In genomic region chr6:155129744-155130143, GRCh38 we compare ENCODE assay signal across 18 cellular contexts.
DNase-seq lines count a peak whose midpoint lies in the region; TF ChIP-seq lines count a peak whose summit lies in the region.
"Had no signal": no experiment of that assay in that cellular context is flagged by ENCODE, and none has a peak within 500 bp of the region (broad histone marks: within the 10 kb centered on the region; RNA-seq: fewer than 3 reads in every experiment).

No MANE protein-coding gene starts in this region.

- H2BK20ac ChIP-seq in H9 (ENCODE audit: low read depth, low read length, poor library complexity, severe bottlenecking), result no peak overlapping the region

- H3K4me1 ChIP-seq in H9 (ENCODE audit: insufficient read depth, low read length), result peaks cover 2% of the 10 kb centered on the region; the same call in 1 of the 2 replicates
- no peaks in the 10 kb centered on the region for H3K4me1 ChIP-seq in neural progenitor cell

- no peak overlapping the region for H4K5ac ChIP-seq in H9 (ENCODE audit: insufficient read length, low read depth, low read length)

- H4K8ac ChIP-seq in H9 (replicated peaks; ENCODE audit: insufficient read length, low read depth, low read length), result no peak overlapping the region

- H3K36me3 Mint-ChIP-seq in activated CD4-positive, alpha-beta T cell treated with anti-CD3 and anti-CD28 coated beads, Interleukin-2, amount 10 ng/mL, durations not matched to agents 24 days and 14 days (ENCODE audit: low read depth), result peaks cover 66% of the 10 kb centered on the region
- H3K36me3 Mint-ChIP-seq in H9 (ENCODE audit: insufficient read depth in 1 of 3, low read depth in 3 of 3) (peaks cover 4 to 14% (median 9%) of the 10 kb centered on the region in 3 experiments; a peak in 5 of 7 replicates), neural progenitor cell (peaks cover 21% of the 10 kb centered on the region)
- H3K36me3 Mint-ChIP-seq in activated T-helper 2 cell treated with anti-CD3 and anti-CD28 coated beads, Interferon-gamma antibody, Interleukin-2, Interleukin-4, amounts not matched to agents 10 μg/mL and 5 μg/mL and 100 μg/mL, durations not matched to agents 14 hours and 24 hours and 36 hours (ENCODE audit: low read depth), result peaks cover 65% of the 10 kb centered on the region
- H3K36me3 Mint-ChIP-seq: CD4-positive, alpha-beta memory T cell had no signal

- no peaks in the 10 kb centered on the region for H4K20me1 ChIP-seq in H9 (ENCODE audit: control insufficient read depth, insufficient read depth, insufficient read length)
- no peaks in the 10 kb centered on the region for H4K20me1 ChIP-seq in neural progenitor cell (ENCODE audit: low read depth)

- intact Hi-C loops in activated CD4-positive, alpha-beta T cell treated with anti-CD3 and anti-CD28 coated beads, Interleukin-2, amount 10 ng/mL, durations not matched to agents 24 days and 14 days (cut with micrococcal nuclease), result loop anchor here (1.0 to 5.0 kb wide), 4 partner anchors 25 to 201 kb away; partner anchors contain the start of gene TIAM2
- intact Hi-C loops in activated T-helper 2 cell treated with anti-CD3 and anti-CD28 coated beads, Interferon-gamma antibody, Interleukin-2, Interleukin-4, amounts not matched to agents 10 μg/mL and 5 μg/mL and 100 μg/mL, durations not matched to agents 14 hours and 24 hours and 36 hours (cut with micrococcal nuclease), result loop anchor here (1.0 to 10.0 kb wide), 8 partner anchors 13 to 395 kb away; partner anchors contain the start of genes SCAF8 and TIAM2

- H3K18ac ChIP-seq in H9 (ENCODE audit: insufficient read length, low read depth, low read length), result no peak overlapping the region

- H3K9me3 ChIP-seq in H9 (ENCODE audit: control insufficient read depth, low read depth, low read length) (no peaks in the 10 kb centered on the region), neural progenitor cell (ENCODE audit: low read depth) (no peaks in the 10 kb centered on the region)

- H2BK15ac ChIP-seq in H9 (ENCODE audit: low read depth, low read length), result no peak overlapping the region

- peak overlapping the region; percentile 96 for H3K27ac Mint-ChIP-seq in activated CD4-positive, alpha-beta T cell treated with anti-CD3 and anti-CD28 coated beads, Interleukin-2, amount 10 ng/mL, durations not matched to agents 24 days and 14 days
- peak overlapping the region; percentile 39 to 76 (median 56); a peak in 4 of 7 replicates for H3K27ac Mint-ChIP-seq in H9
- peak overlapping the region; percentile 95 for H3K27ac Mint-ChIP-seq in activated T-helper 2 cell treated with anti-CD3 and anti-CD28 coated beads, Interferon-gamma antibody, Interleukin-2, Interleukin-4, amounts not matched to agents 10 μg/mL and 5 μg/mL and 100 μg/mL, durations not matched to agents 14 hours and 24 hours and 36 hours
- H3K27ac Mint-ChIP-seq in neural progenitor cell, result peak overlapping the region; percentile 57
- H3K27ac Mint-ChIP-seq: HFFc6 had no signal

- H3K4ac ChIP-seq in H9 (ENCODE audit: low read depth, low read length), result no peak overlapping the region

- no peaks in the 10 kb centered on the region for H3K27me3 Mint-ChIP-seq in activated CD4-positive, alpha-beta T cell treated with anti-CD3 and anti-CD28 coated beads, Interleukin-2, amount 10 ng/mL, durations not matched to agents 24 days and 14 days
- H3K27me3 Mint-ChIP-seq in H9 (ENCODE audit: low read depth) (no peaks in the 10 kb centered on the region), neural progenitor cell (ENCODE audit: insufficient read depth, low read depth) (peaks cover 2% of the 10 kb centered on the region)
- H3K27me3 Mint-ChIP-seq in activated T-helper 2 cell treated with anti-CD3 and anti-CD28 coated beads, Interferon-gamma antibody, Interleukin-2, Interleukin-4, amounts not matched to agents 10 μg/mL and 5 μg/mL and 100 μg/mL, durations not matched to agents 14 hours and 24 hours and 36 hours (ENCODE audit: low read depth), result no peaks in the 10 kb centered on the region

- H2AFZ ChIP-seq in H9 (ENCODE audit: low read length) (no peak overlapping the region), neural progenitor cell (replicated peaks) (no peak overlapping the region)

- H3K79me1 ChIP-seq in H9 (ENCODE audit: insufficient read depth, low read depth, low read length, poor library complexity, severe bottlenecking), result no peaks in the 10 kb centered on the region

- no peak overlapping the region for H2BK5ac ChIP-seq in H9 (ENCODE audit: insufficient read length, low read length)

- no peak overlapping the region for H2AK5ac ChIP-seq in H9 (ENCODE audit: insufficient read length, low read length)

- H3K36me3 ChIP-seq in neural progenitor cell, result no peaks in the 10 kb centered on the region

- peak overlapping the region; percentile 71 for H3K4me3 Mint-ChIP-seq in activated CD4-positive, alpha-beta T cell treated with anti-CD3 and anti-CD28 coated beads, Interleukin-2, amount 10 ng/mL, durations not matched to agents 24 days and 14 days
- H3K4me3 Mint-ChIP-seq in H9, result no peak overlapping the region
- peak overlapping the region; percentile 47 for H3K4me3 Mint-ChIP-seq in activated T-helper 2 cell treated with anti-CD3 and anti-CD28 coated beads, Interferon-gamma antibody, Interleukin-2, Interleukin-4, amounts not matched to agents 10 μg/mL and 5 μg/mL and 100 μg/mL, durations not matched to agents 14 hours and 24 hours and 36 hours (ENCODE audit: low read depth)
- H3K4me3 Mint-ChIP-seq in neural progenitor cell, result peak overlapping the region; percentile 67
- H3K4me3 Mint-ChIP-seq: HFFc6 had no signal

- H3K23me2 ChIP-seq in H9 (ENCODE audit: insufficient read length, low read depth, low read length, poor library complexity, severe bottlenecking), result no peaks in the 10 kb centered on the region

- H3K56ac ChIP-seq in H9 (ENCODE audit: insufficient read length, low read depth, low read length), result no peak overlapping the region

- no peaks in the 10 kb centered on the region for H3K27me3 ChIP-seq in H9 (ENCODE audit: insufficient read depth, low read length)
- no peaks in the 10 kb centered on the region for H3K27me3 ChIP-seq in neural progenitor cell

- H3K14ac ChIP-seq in H9 (ENCODE audit: insufficient read depth, low read length), result no peak overlapping the region; the same call in 1 of the 2 replicates

- H3K23ac ChIP-seq in H9 (ENCODE audit: insufficient read length, low read depth, low read length), result no peak overlapping the region

- no CpG with 5 or more reads among the region's 14 CpGs for WGBS in H9 (ENCODE audit: extremely low coverage, insufficient read length, low lambda C conversion rate)

- H4K91ac ChIP-seq in H9 (ENCODE audit: insufficient read length, low read depth, low read length), result no peak overlapping the region

- TF ChIP-seq CTCF in H9 (conservative IDR thresholded peaks at IDR 0.05), result no peak
- no peak for TF ChIP-seq CTCF in neural progenitor cell (IDR thresholded peaks at IDR 0.05)
- TF ChIP-seq CTCF in GM20000 (IDR thresholded peaks at IDR 0.05; ENCODE audit: extremely low read depth, missing control alignments), result no peak

- no peak overlapping the region for H3K4me3 ChIP-seq in neural progenitor cell

- H3K4me1 Mint-ChIP-seq in activated CD4-positive, alpha-beta T cell treated with anti-CD3 and anti-CD28 coated beads, Interleukin-2, amount 10 ng/mL, durations not matched to agents 24 days and 14 days, result peaks cover 52% of the 10 kb centered on the region
- H3K4me1 Mint-ChIP-seq in H9 (peaks cover 17 to 18% of the 10 kb centered on the region in 2 experiments), neural progenitor cell (peaks cover 26% of the 10 kb centered on the region)
- peaks cover 47% of the 10 kb centered on the region for H3K4me1 Mint-ChIP-seq in activated T-helper 2 cell treated with anti-CD3 and anti-CD28 coated beads, Interferon-gamma antibody, Interleukin-2, Interleukin-4, amounts not matched to agents 10 μg/mL and 5 μg/mL and 100 μg/mL, durations not matched to agents 14 hours and 24 hours and 36 hours (ENCODE audit: low read depth)

- H3K9me3 Mint-ChIP-seq in activated CD4-positive, alpha-beta T cell treated with anti-CD3 and anti-CD28 coated beads, Interleukin-2, amount 10 ng/mL, durations not matched to agents 24 days and 14 days, result peaks cover 3% of the 10 kb centered on the region
- H3K9me3 Mint-ChIP-seq in H9 (no peaks in the 10 kb centered on the region), neural progenitor cell (no peaks in the 10 kb centered on the region)
- no peaks in the 10 kb centered on the region for H3K9me3 Mint-ChIP-seq in activated T-helper 2 cell treated with anti-CD3 and anti-CD28 coated beads, Interferon-gamma antibody, Interleukin-2, Interleukin-4, amounts not matched to agents 10 μg/mL and 5 μg/mL and 100 μg/mL, durations not matched to agents 14 hours and 24 hours and 36 hours
- H3K9me3 Mint-ChIP-seq: CD4-positive, alpha-beta memory T cell; HFFc6 had no signal

- H2BK12ac ChIP-seq in H9 (ENCODE audit: insufficient read length, low read depth, low read length), result no peak overlapping the region

- H3K27ac ChIP-seq in H9 (ENCODE audit: insufficient read length, low read depth, low read length) (no peak overlapping the region), neural progenitor cell (no peak overlapping the region)
- H3K27ac ChIP-seq: KMS-11 had no signal

- H3F3A ChIP-seq in neural progenitor cell (ENCODE audit: low read depth), result no peaks in the 10 kb centered on the region

- no peak for DNase-seq in activated CD4-positive, alpha-beta T cell treated with anti-CD3 and anti-CD28 coated beads, Interleukin-2, amount 10 ng/mL, durations not matched to agents 24 days and 14 days
- DNase-seq in activated CD4-positive, alpha-beta T cell treated with anti-CD3 and anti-CD28 coated beads for 4 hours, result no peak
- DNase-seq in H9, result no peak
- no peak for DNase-seq in activated T-helper 2 cell treated with anti-CD3 and anti-CD28 coated beads, Interferon-gamma antibody, Interleukin-2, Interleukin-4, amounts not matched to agents 10 μg/mL and 5 μg/mL and 100 μg/mL, durations not matched to agents 14 hours and 24 hours and 36 hours (ENCODE audit: low spot score)
- no peak for DNase-seq in neural progenitor cell (ENCODE audit: low spot score)
- DNase-seq in SW480 (ENCODE audit: low spot score), result no peak
- DNase-seq in SW 1271 (lab: John Stamatoyannopoulos, UW), result no peak
- DNase-seq in GM20000 (ENCODE audit: low spot score), result no peak
- DNase-seq: Calu3; CD4-positive, alpha-beta memory T cell; DMS53; HFFc6; NCI-H1048; NCI-H1436 treated with DMSO at 0.1 percent for 48 hours; NCI-H2029 treated with DMSO at 0.1 percent for 48 hours; NCI-H510A; NCI-H774 had no signal

- no peaks in the 10 kb centered on the region for H3K79me2 ChIP-seq in H9 (ENCODE audit: insufficient read depth, low read length)
- no peaks in the 10 kb centered on the region for H3K79me2 ChIP-seq in neural progenitor cell (ENCODE audit: low read depth)

- no peak overlapping the region for H2BK120ac ChIP-seq in H9 (ENCODE audit: low read depth, low read length, poor library complexity, severe bottlenecking)

- H3K9ac ChIP-seq in H9 (ENCODE audit: extremely low read depth, insufficient read length, low read length) (no peak overlapping the region), neural progenitor cell (no peak overlapping the region)
- H3K9ac ChIP-seq: KMS-11 had no signal

- H3K4me2 ChIP-seq in H9 (ENCODE audit: insufficient read depth, insufficient read length, low read length) (no peak overlapping the region), neural progenitor cell (no peak overlapping the region)
- H3K4me2 ChIP-seq: KMS-11 had no signal

- H3T11ph ChIP-seq in H9 (ENCODE audit: low read length), result no peak overlapping the region

Comparison
In these comparisons a context has a peak if more than half of its experiments do, and no peak if none do; other contexts are left out.
1. H3K4me3 Mint-ChIP-seq: peak in activated CD4-positive, alpha-beta T cell treated with anti-CD3 and anti-CD28 coated beads, Interleukin-2, amount 10 ng/mL, durations not matched to agents 24 days and 14 days (single experiment), activated T-helper 2 cell treated with anti-CD3 and anti-CD28 coated beads, Interferon-gamma antibody, Interleukin-2, Interleukin-4, amounts not matched to agents 10 μg/mL and 5 μg/mL and 100 μg/mL, durations not matched to agents 14 hours and 24 hours and 36 hours (single experiment) and neural progenitor cell (single experiment); none in H9 (0 of 2).
2. Peak in every context shown above with its lines, with median percentiles within 50 percentile points of each other: H3K27ac Mint-ChIP-seq.